ENCODE assay signal across 8 cellular contexts in the genomic region with DNA sequence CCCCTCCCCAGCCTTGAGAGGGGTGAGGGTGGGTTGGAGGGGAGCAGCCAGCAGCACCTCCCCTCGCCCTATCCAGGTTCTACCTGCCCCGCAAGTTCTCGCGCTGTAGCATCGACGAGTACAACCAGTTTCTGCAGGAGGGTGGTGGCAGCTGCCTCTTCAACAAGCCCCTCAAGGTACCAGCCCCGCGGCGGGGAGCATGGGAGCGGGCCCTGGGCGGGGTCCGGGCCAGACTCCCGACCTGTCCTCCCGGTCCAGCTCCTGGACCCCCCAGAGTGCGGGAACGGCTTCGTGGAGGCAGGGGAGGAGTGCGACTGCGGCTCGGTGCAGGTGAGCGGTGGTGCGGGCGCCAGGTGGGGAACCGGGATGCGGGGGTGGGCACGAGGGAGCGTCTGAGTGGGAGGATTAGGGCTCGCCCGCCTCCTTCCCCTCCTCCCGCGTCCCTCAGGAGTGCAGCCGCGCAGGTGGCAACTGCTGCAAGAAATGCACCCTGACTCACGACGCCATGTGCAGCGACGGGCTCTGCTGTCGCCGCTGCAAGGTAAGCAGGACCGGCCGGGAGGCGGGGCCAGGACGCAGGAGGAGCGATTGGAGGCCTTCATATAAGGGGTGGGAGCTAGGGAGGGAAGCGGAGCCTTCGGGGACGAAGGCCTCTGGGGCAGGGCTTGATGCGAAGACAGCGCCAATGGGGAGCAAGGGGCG. TPM values are rescaled to one million over a fixed set of nuclear protein-coding genes. Genes with fewer than 3 reads are reported as not detected.
A peak's percentile ranks its signal among the peaks of the same experiment; 100 is the strongest.
DNase-seq lines count a peak whose midpoint lies in the region; ATAC-seq and TF ChIP-seq lines count a peak whose summit lies in the region.

No MANE protein-coding gene starts in this region.

- H3K4me3 ChIP-seq in H7 (ENCODE audit: insufficient read depth, low read depth, low read length) (peak overlapping the region; percentile 71), MG63 (peak overlapping the region; percentile 50), thoracic aorta (peak overlapping the region; percentile 75)

- peak; percentile 15 for TF ChIP-seq CTCF in thoracic aorta (IDR thresholded peaks at IDR 0.05)

- no peaks in the 10 kb centered on the region for H3K36me3 ChIP-seq in ES-I3 (ENCODE audit: insufficient read depth, low read length)
- H3K36me3 ChIP-seq in H7 (replicated peaks; ENCODE audit: control insufficient read depth, insufficient read depth, low read length) = no peaks in the 10 kb centered on the region
- H3K36me3 ChIP-seq in MG63 = no peaks in the 10 kb centered on the region
- H3K36me3 ChIP-seq in thoracic aorta = no peaks in the 10 kb centered on the region

- H3K27ac ChIP-seq in thoracic aorta = no peak overlapping the region

- H3K27me3 ChIP-seq in H7 (ENCODE audit: control insufficient read depth, insufficient read depth, low read length) (peaks cover 18% of the 10 kb centered on the region), MG63 (peaks cover 9% of the 10 kb centered on the region), thoracic aorta (replicated peaks; ENCODE audit: insufficient read depth) (no peaks in the 10 kb centered on the region)

- H3K9me3 ChIP-seq in ES-I3 (ENCODE audit: control insufficient read depth, insufficient read depth, low read length) (no peaks in the 10 kb centered on the region), MG63 (no peaks in the 10 kb centered on the region), thoracic aorta (no peaks in the 10 kb centered on the region)

- peak; percentile 87 for ATAC-seq in thoracic aorta (ENCODE audit: insufficient number of reproducible peaks, low FRiP score, low read depth)

- H3K4me1 ChIP-seq in ES-I3 (ENCODE audit: insufficient read depth, low read length) (peaks cover 8% of the 10 kb centered on the region; the same call in 1 of the 2 replicates), thoracic aorta (ENCODE audit: control insufficient read depth in 1 of 2, low read depth in 2 of 2) (peaks cover 3 to 24% of the 10 kb centered on the region in 2 donors)

- H3K9ac ChIP-seq in ES-I3 (ENCODE audit: low read depth, low read length) = peak overlapping the region; percentile 63

- DNase-seq in H7 (peak; percentile 100), MG63 (peak; percentile 96), SHP77 (lab: John Stamatoyannopoulos, UW) (peak; percentile 96 to 97), globus pallidus (ENCODE audit: low spot score) (peak; percentile 91), occipital lobe (lab: John Stamatoyannopoulos, UW) (peak; percentile 96), thoracic aorta (ENCODE audit: low spot score) (peak; percentile 89)
- peak; percentile 98 for DNase-seq in activated naive CD4-positive, alpha-beta T cell treated with Interleukin-2 at 50 U/mL for 16 hours

RNA-seq across cellular contexts. Expression of a gene that starts 16.5 kb away (rescaled TPM):
- total RNA-seq in H7 (2014; rRNA removed; shearing (Covaris generic)) = 0.45 and 1.2 TPM in 2 replicates
- total RNA-seq in MG63 (2014; rRNA removed; shearing (Covaris generic); ENCODE audit: low replicate concordance) = 0.72 TPM in 1 of 2 replicates, not detected in the other
- 19.0 TPM for total RNA-seq in occipital lobe
- 1 to 10 TPM in 1 of 2 donors, under 1 TPM in 1; 0.41 to 5.7 TPM for total RNA-seq in thoracic aorta

RNA-seq across cellular contexts. Expression of a gene that starts 54.8 kb away (rescaled TPM):
- total RNA-seq in H7 (2014; rRNA removed; shearing (Covaris generic)) = 23.1 and 32.7 TPM in 2 replicates
- total RNA-seq in MG63 (2014; rRNA removed; shearing (Covaris generic); ENCODE audit: low replicate concordance) = 15.4 and 60.0 TPM in 2 replicates
- 81.3 TPM for total RNA-seq in occipital lobe
- total RNA-seq in thoracic aorta = 10 to 100 TPM; 15.4 to 29.0 TPM
